15 cellular contexts compared by ENCODE assay signal in genomic region chr15:50257924-50258323, GRCh38. TPM values are rescaled to one million over a fixed set of nuclear protein-coding genes. Genes with fewer than 3 reads are reported as not detected.
DNase-seq lines count a peak whose midpoint lies in the region; ATAC-seq and TF ChIP-seq lines count a peak whose summit lies in the region.
"Had no signal": no experiment of that assay in that cellular context is flagged by ENCODE, and none has a peak within 500 bp of the region (broad histone marks: within the 10 kb centered on the region; RNA-seq: fewer than 3 reads in every experiment).

No MANE protein-coding gene starts in this region.

- no peaks in the 10 kb centered on the region for H3K4me1 ChIP-seq in A673 (ENCODE audit: insufficient read depth, low read length, poor library complexity, severe bottlenecking)
- H3K4me1 ChIP-seq in GM23248 (ENCODE audit: insufficient read depth): no peaks in the 10 kb centered on the region
- H3K4me1 ChIP-seq in PC-3 (ENCODE audit: insufficient read depth, low read length): peaks cover 25% of the 10 kb centered on the region
- H3K4me1 ChIP-seq: uterus had no signal

- no peak overlapping the region for H3K27ac ChIP-seq in A673 (ENCODE audit: low read depth, low read length, poor library complexity, severe bottlenecking)
- no peak overlapping the region for H3K27ac ChIP-seq in GM23248
- H3K27ac ChIP-seq in PC-3 (ENCODE audit: low read length): no peak overlapping the region
- H3K27ac ChIP-seq: SK-N-MC, uterus had no signal

- CTCF ChIA-PET in A673 (lab: Charles Lee): no interaction called here
- CTCF ChIA-PET in PC-3 (lab: Charles Lee): no interaction called here

- no peak overlapping the region for H3K9ac ChIP-seq in GM23248
- no peak overlapping the region for H3K9ac ChIP-seq in PC-3 (ENCODE audit: low read length)

- no peak overlapping the region for H2AFZ ChIP-seq in GM23248
- no peak overlapping the region for H2AFZ ChIP-seq in PC-3 (ENCODE audit: low read length)

- TF ChIP-seq CTCF in A673 (conservative IDR thresholded peaks at IDR 0.05; ENCODE audit: low read depth, low read length) (no peak), PC-3 (conservative IDR thresholded peaks at IDR 0.05; ENCODE audit: low read depth, low read length) (no peak)

- H3K9me2 ChIP-seq in GM23248 (ENCODE audit: insufficient read depth) (no peaks in the 10 kb centered on the region), PC-3 (replicated peaks; ENCODE audit: low read length) (no peaks in the 10 kb centered on the region)

- H3K9me3 ChIP-seq in A673 (ENCODE audit: low read depth, low read length, poor library complexity, severe bottlenecking) (no peaks in the 10 kb centered on the region), GM23248 (ENCODE audit: low read depth) (no peaks in the 10 kb centered on the region), PC-3 (ENCODE audit: low read length) (no peaks in the 10 kb centered on the region)
- H3K9me3 ChIP-seq: uterus had no signal

- in situ Hi-C loops in GM23248 (cut with MboI): no loop called here

- 86 to 88% methylated on average over 3 of the region's 3 CpGs for WGBS in GM23248 (ENCODE audit: low coverage in 1 of 2, low lambda C conversion rate in 2 of 2, missing lambda C conversion rate in 2 of 2), 2 experiments

- intact Hi-C loops in A673 (cut with micrococcal nuclease; ENCODE audit: unreplicated experiment): no loop called here
- intact Hi-C loops in PC-3 (cut with micrococcal nuclease): no loop called here

- H3K4me3 ChIP-seq in A673 (ENCODE audit: low read depth, low read length, poor library complexity, severe bottlenecking): no peak overlapping the region
- no peak overlapping the region for H3K4me3 ChIP-seq in GM23248
- H3K4me3 ChIP-seq in PC-3 (ENCODE audit: low read length): no peak overlapping the region
- H3K4me3 ChIP-seq: SK-N-MC, uterus had no signal

- H3F3A ChIP-seq in GM23248 (ENCODE audit: insufficient read depth) (no peaks in the 10 kb centered on the region), PC-3 (ENCODE audit: low read length, unreplicated experiment) (no peaks in the 10 kb centered on the region)

- ATAC-seq in PC-3 (peak; percentile 78), HG03108 (IDR thresholded peaks at IDR 0.05; ENCODE audit: unreplicated experiment) (no peak)
- ATAC-seq: activated naive CD4-positive, alpha-beta T cell treated with anti-CD3 and anti-CD28 coated beads, Interleukin-2, amount 50 U/mL, for 72 hours; left colon had no signal

- POLR2A ChIA-PET in A673 (lab: Charles Lee; ENCODE audit: low non-redundant PET): no interaction called here
- POLR2A ChIA-PET in PC-3 (lab: Charles Lee; ENCODE audit: unreplicated experiment): no interaction called here

- no peak overlapping the region for H3K4me2 ChIP-seq in GM23248 (ENCODE audit: unreplicated experiment)
- peak overlapping the region; percentile 13; the same call in 1 of the 2 replicates for H3K4me2 ChIP-seq in PC-3 (ENCODE audit: low read length)

- DNase-seq in A673 (ENCODE audit: low spot score) (peak; percentile 18), GM23248 (peak; percentile 35), PC-3 (peak; percentile 63), fibroblast of gingiva (ENCODE audit: low read depth) (peak; percentile 14), NCI-H146 treated with DMSO at 0.1 percent for 48 hours (lab: John Stamatoyannopoulos, UW; ENCODE audit: unreplicated experiment) (no peak), NCI-H2081 (lab: John Stamatoyannopoulos, UW) (no peak), NCI-H345 treated with DMSO at 0.1 percent for 48 hours (lab: John Stamatoyannopoulos, UW; ENCODE audit: unreplicated experiment) (no peak)
- DNase-seq: activated CD4-positive, alpha-beta T cell treated with anti-CD3 and anti-CD28 coated beads, Interleukin-2, amount 50 U/mL, for 4 hours; left colon; NCI-H446 treated with DMSO at 0.1 percent for 48 hours; uterus had no signal

- no peaks in the 10 kb centered on the region for H3K79me2 ChIP-seq in GM23248 (ENCODE audit: insufficient read depth)
- H3K79me2 ChIP-seq in PC-3 (ENCODE audit: low read length): no peaks in the 10 kb centered on the region

- BruUV-seq in A673 (replicated peaks; lab: Mats Ljungman, UMichigan): no TSS peak
- BruUV-seq in PC-3 (replicated peaks; lab: Mats Ljungman, UMichigan): no TSS peak

- H4K20me1 ChIP-seq in GM23248 (ENCODE audit: insufficient read depth) (no peaks in the 10 kb centered on the region), PC-3 (ENCODE audit: low read length) (no peaks in the 10 kb centered on the region)

- H3K36me3 ChIP-seq in A673 (ENCODE audit: insufficient read depth, low read length, poor library complexity, severe bottlenecking) (no peaks in the 10 kb centered on the region), GM23248 (ENCODE audit: low read depth) (no peaks in the 10 kb centered on the region), PC-3 (ENCODE audit: low read depth, low read length) (no peaks in the 10 kb centered on the region)
- H3K36me3 ChIP-seq: uterus had no signal

- H3K27me3 ChIP-seq in A673 (replicated peaks; ENCODE audit: insufficient read depth, low read depth, low read length, poor library complexity): no peaks in the 10 kb centered on the region
- H3K27me3 ChIP-seq in GM23248 (replicated peaks; ENCODE audit: insufficient read depth): peaks cover 5% of the 10 kb centered on the region; the same call in 1 of the 2 replicates
- H3K27me3 ChIP-seq in PC-3 (ENCODE audit: low read length): no peaks in the 10 kb centered on the region
- H3K27me3 ChIP-seq: uterus had no signal

RNA-seq across cellular contexts. Expression of gene HDC, which starts 7.6 kb away (rescaled TPM):
- not detected in 2 replicates for total RNA-seq in A673 (2021)
- total RNA-seq in GM23248 (2014; rRNA removed; shearing (Covaris generic)): not detected in 2 replicates
- polyA plus RNA-seq in GM23248 (2016; fragmentation: Nextera tagmentation; extraction: Ambion mirVana): not detected in 2 replicates
- not detected in 2 replicates for total RNA-seq in PC-3 (2014; rRNA removed)
- polyA plus RNA-seq: CD4-positive, CD25-positive, alpha-beta regulatory T cell had no signal

Comparison
In these comparisons a context has a peak if more than half of its experiments do, and no peak if none do; other contexts are left out.
1. DNase-seq: peak in A673 (single experiment), GM23248 (single experiment), PC-3 (single experiment) and fibroblast of gingiva (single experiment); none in NCI-H146 treated with DMSO at 0.1 percent for 48 hours (single experiment), NCI-H2081 (0 of 2) and NCI-H345 treated with DMSO at 0.1 percent for 48 hours (single experiment).